Comparison of ENCODE assay signal across 8 cellular contexts in genomic region chr20:32110727-32111126, GRCh38. TPM values are rescaled to one million over a fixed set of nuclear protein-coding genes. Genes with fewer than 3 reads are reported as not detected.
A peak's percentile ranks its signal among the peaks of the same experiment; 100 is the strongest.
DNase-seq lines count a peak whose midpoint lies in the region; ATAC-seq, FAIRE-seq and TF ChIP-seq lines count a peak whose summit lies in the region.

No MANE protein-coding gene starts in this region.

- no peak for DNase-seq in activated CD4-positive, alpha-beta T cell treated with anti-CD3 and anti-CD28 coated beads, Interleukin-2, amount 10 ng/mL, durations not matched to agents 7 days and 5 days
- DNase-seq in activated CD4-positive, alpha-beta T cell treated with anti-CD3 and anti-CD28 coated beads, Interleukin-2, amount 50 U/mL, for 4 hours: no peak
- no peak for DNase-seq in activated naive CD4-positive, alpha-beta T cell treated with anti-CD3 and anti-CD28 coated beads, Interleukin-2, amount 50 U/mL, for 72 hours (ENCODE audit: low spot score in 2 of 2)
- DNase-seq in immature natural killer cell: no peak
- DNase-seq in stomach: no peak
- DNase-seq in GM12891 (ENCODE audit: insufficient read length, low spot score): no peak
- DNase-seq in DMS153 (lab: John Stamatoyannopoulos, UW): no peak

- WGBS in stomach, 5 donors: 64 to 77% (median 69%) methylated on average over 3 of the region's 3 CpGs

- peak overlapping the region; percentile 91 to 99 (median 97) for H3K4me3 ChIP-seq in stomach

- no peak for TF ChIP-seq EP300 in stomach (IDR thresholded peaks at IDR 0.05)

- ATAC-seq in activated naive CD4-positive, alpha-beta T cell treated with anti-CD3 and anti-CD28 coated beads, Interleukin-2, amount 50 U/mL, for 72 hours: no peak
- ATAC-seq in HG02970 (IDR thresholded peaks at IDR 0.05; ENCODE audit: low FRiP score, unreplicated experiment): no peak

- no peaks in the 10 kb centered on the region for H3K9me3 ChIP-seq in stomach

- FAIRE-seq in GM12891 (lab: Jason Lieb, UNC): no peak

- CTCF ChIA-PET in activated CD4-positive, alpha-beta T cell treated with anti-CD3 and anti-CD28 coated beads, Interleukin-2, amount 10 ng/mL, durations not matched to agents 7 days and 5 days (lab: Charles Lee): interaction anchor here (0.6 to 2.1 kb wide), 3 partner anchors 24 to 62 kb away, joined by 3 to 8 read pairs (median 3); no protein-coding TSS in a partner anchor

- H3K4me3 Mint-ChIP-seq in activated CD4-positive, alpha-beta T cell treated with anti-CD3 and anti-CD28 coated beads, Interleukin-2, amount 10 ng/mL, durations not matched to agents 7 days and 5 days: peak overlapping the region; percentile 87
- peak overlapping the region; percentile 93 to 100 (median 96) for H3K4me3 Mint-ChIP-seq in immature natural killer cell

- H3K9me3 Mint-ChIP-seq in activated CD4-positive, alpha-beta T cell treated with anti-CD3 and anti-CD28 coated beads, Interleukin-2, amount 10 ng/mL, durations not matched to agents 7 days and 5 days: no peaks in the 10 kb centered on the region
- H3K9me3 Mint-ChIP-seq in activated naive CD4-positive, alpha-beta T cell treated with anti-CD3 and anti-CD28 coated beads, Interleukin-2, amount 50 U/mL, for 72 hours: no peaks in the 10 kb centered on the region
- H3K9me3 Mint-ChIP-seq in immature natural killer cell: peaks cover 0 to 1% (median 0%) of the 10 kb centered on the region in 6 donors

- H3K4me1 ChIP-seq in stomach: peaks cover 33 to 58% (median 49%) of the 10 kb centered on the region in 4 donors

- peaks cover 15% of the 10 kb centered on the region for H3K36me3 Mint-ChIP-seq in activated CD4-positive, alpha-beta T cell treated with anti-CD3 and anti-CD28 coated beads, Interleukin-2, amount 10 ng/mL, durations not matched to agents 7 days and 5 days (ENCODE audit: low read depth)
- peaks cover 15 to 27% of the 10 kb centered on the region in 2 donors for H3K36me3 Mint-ChIP-seq in activated naive CD4-positive, alpha-beta T cell treated with anti-CD3 and anti-CD28 coated beads, Interleukin-2, amount 50 U/mL, for 72 hours
- no peaks in the 10 kb centered on the region for H3K36me3 Mint-ChIP-seq in immature natural killer cell

- H3K36me3 ChIP-seq in stomach: peaks cover 0 to 5% (median 4%) of the 10 kb centered on the region in 4 donors

- peak overlapping the region; percentile 98 for H3K27ac Mint-ChIP-seq in activated CD4-positive, alpha-beta T cell treated with anti-CD3 and anti-CD28 coated beads, Interleukin-2, amount 10 ng/mL, durations not matched to agents 7 days and 5 days
- H3K27ac Mint-ChIP-seq in activated naive CD4-positive, alpha-beta T cell treated with anti-CD3 and anti-CD28 coated beads, Interleukin-2, amount 50 U/mL, for 72 hours: peak overlapping the region; percentile 99 to 100
- peak overlapping the region; percentile 39 to 100 (median 98) for H3K27ac Mint-ChIP-seq in immature natural killer cell

- H3K4me1 Mint-ChIP-seq in activated CD4-positive, alpha-beta T cell treated with anti-CD3 and anti-CD28 coated beads, Interleukin-2, amount 10 ng/mL, durations not matched to agents 7 days and 5 days: peaks cover 37% of the 10 kb centered on the region
- peaks cover 37 to 55% of the 10 kb centered on the region in 2 donors for H3K4me1 Mint-ChIP-seq in immature natural killer cell

- H3K27me3 ChIP-seq in stomach: no peaks in the 10 kb centered on the region

- TF ChIP-seq POLR2A in stomach (IDR thresholded peaks at IDR 0.05): no peak
- no peak for TF ChIP-seq POLR2A in GM12891 (IDR thresholded peaks at IDR 0.05; ENCODE audit: low read depth, low read length)

- TF ChIP-seq CTCF in stomach (IDR thresholded peaks at IDR 0.05): no peak

- POLR2A ChIA-PET in activated CD4-positive, alpha-beta T cell treated with anti-CD3 and anti-CD28 coated beads, Interleukin-2, amount 10 ng/mL, durations not matched to agents 7 days and 5 days (lab: Charles Lee): no interaction called here

- intact Hi-C loops in stomach (cut with DNase I; ENCODE audit: low total_unique reads): no loop called here

- peaks cover 2% of the 10 kb centered on the region for H3K27me3 Mint-ChIP-seq in activated CD4-positive, alpha-beta T cell treated with anti-CD3 and anti-CD28 coated beads, Interleukin-2, amount 10 ng/mL, durations not matched to agents 7 days and 5 days
- peaks cover 2 to 11% (median 4%) of the 10 kb centered on the region in 3 donors for H3K27me3 Mint-ChIP-seq in immature natural killer cell (ENCODE audit: low read depth in 3 of 3)

- H3K27ac ChIP-seq in stomach: peak overlapping the region in 3 of 5 donors; percentile 98 to 99 (median 99)

TF ChIP-seq in GM12891, 5 proteins besides CTCF, POLR2A, EP300 and RAD21:
- TF ChIP-seq POLR2AphosphoS5 (IDR thresholded peaks at IDR 0.05; ENCODE audit: low read depth, low read length) (no peak), TAF1 (IDR thresholded peaks at IDR 0.05; ENCODE audit: low read depth, low read length) (no peak)

RNA-seq across cellular contexts. Expression of gene TM9SF4, which starts 1.2 kb away (rescaled TPM):
- 10 to 100 TPM; 36.8 to 44.2 TPM for total RNA-seq in activated CD4-positive, alpha-beta T cell treated with anti-CD3 and anti-CD28 coated beads, Interleukin-2, amount 10 ng/mL, durations not matched to agents 7 days and 5 days
- 10 to 100 TPM; 41.0 to 45.4 TPM for total RNA-seq in activated naive CD4-positive, alpha-beta T cell treated with anti-CD3 and anti-CD28 coated beads, Interleukin-2, amount 50 U/mL, for 72 hours
- 10 to 100 TPM; 22.0 to 42.9 (median 38.5) TPM for polyA plus RNA-seq in immature natural killer cell
- 10 to 100 TPM; 20.6 to 50.8 (median 27.7) TPM for total RNA-seq in stomach
- polyA plus RNA-seq in stomach: 10 to 100 TPM in 2 of 3 donors, 1 to 10 TPM in 1; 6.7 to 22.5 (median 13.1) TPM
- 19.1 TPM for polyA plus RNA-seq in GM12891 (2012; ENCODE audit: low read depth, missing spikeins)

RNA-seq across cellular contexts. Expression of gene HCK, which starts 58.7 kb away (rescaled TPM):
- not detected for total RNA-seq in activated CD4-positive, alpha-beta T cell treated with anti-CD3 and anti-CD28 coated beads, Interleukin-2, amount 10 ng/mL, durations not matched to agents 7 days and 5 days
- under 1 TPM in 1 of 2 donors, not detected in 1; 0.16 TPM for total RNA-seq in activated naive CD4-positive, alpha-beta T cell treated with anti-CD3 and anti-CD28 coated beads, Interleukin-2, amount 50 U/mL, for 72 hours
- polyA plus RNA-seq in immature natural killer cell (1 to 10 TPM; 1.7 to 8.8 (median 7.3) TPM), stomach (10 to 100 TPM in 2 of 3 donors, 1 to 10 TPM in 1; 4.4 to 14.7 (median 10.4) TPM)
- 1 to 10 TPM in 4 of 5 donors, not detected in 1; 1.3 to 6.8 (median 3.3) TPM for total RNA-seq in stomach
- polyA plus RNA-seq in GM12891 (2012; ENCODE audit: low read depth, missing spikeins): 42.0 TPM
